Comparison of ENCODE assay signal across 8 cellular contexts in the genomic region with DNA sequence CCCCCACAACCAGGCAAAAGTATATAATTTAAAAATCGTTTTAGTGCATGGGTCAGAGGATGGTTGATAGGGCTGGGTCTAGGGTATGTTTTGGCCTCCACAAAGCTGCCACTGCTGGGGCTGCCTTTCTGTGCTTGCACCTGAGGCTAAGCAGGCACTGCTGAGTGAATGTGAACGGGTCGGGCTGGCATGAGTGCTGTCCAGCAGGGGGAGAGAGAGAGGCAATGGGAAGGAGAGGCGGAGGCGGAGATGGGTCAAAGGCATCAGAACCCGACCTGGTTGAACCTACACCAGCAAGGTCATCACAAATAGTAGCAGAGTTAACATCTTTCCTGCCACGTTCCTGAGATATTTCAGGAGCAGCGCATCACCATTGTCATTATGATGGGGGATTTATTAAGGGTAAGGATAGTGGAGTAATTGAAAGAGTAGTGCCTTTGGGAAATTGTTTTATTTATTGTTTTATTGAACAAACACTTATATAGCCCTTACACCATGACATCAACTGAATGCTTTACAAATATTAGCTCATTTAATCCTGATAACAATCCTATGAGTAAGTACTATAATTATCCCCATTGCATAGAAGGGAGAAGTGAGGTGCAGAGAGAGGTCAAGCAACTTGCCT. TPM values are rescaled to one million over a fixed set of nuclear protein-coding genes. Genes with fewer than 3 reads are reported as not detected.
DNase-seq lines count a peak whose midpoint lies in the region; ATAC-seq, FAIRE-seq and TF ChIP-seq lines count a peak whose summit lies in the region.

No MANE protein-coding gene starts in this region.

- H3K9me3 Mint-ChIP-seq in activated naive CD4-positive, alpha-beta T cell treated with anti-CD3 and anti-CD28 coated beads, Interleukin-2, amount 10 ng/mL, durations not matched to agents 7 days and 5 days: no peaks in the 10 kb centered on the region

- intact Hi-C loops in psoas muscle (cut with DNase I): no loop called here

- CTCF ChIA-PET in activated naive CD4-positive, alpha-beta T cell treated with anti-CD3 and anti-CD28 coated beads, Interleukin-2, amount 10 ng/mL, durations not matched to agents 7 days and 5 days (lab: Charles Lee): interaction anchor here (1.5 kb wide), 1 partner anchor 15 kb away, joined by 3 read pairs; no protein-coding TSS in a partner anchor

- no peaks in the 10 kb centered on the region for H3K4me1 Mint-ChIP-seq in activated naive CD4-positive, alpha-beta T cell treated with anti-CD3 and anti-CD28 coated beads, Interleukin-2, amount 10 ng/mL, durations not matched to agents 7 days and 5 days

- H3K4me2 ChIP-seq in BLaER1: peak overlapping the region; percentile 25; the same call in 1 of the 2 replicates

- DNase-seq in GM12892 (ENCODE audit: insufficient read length): no peak
- DNase-seq in NCI-H1930 (lab: John Stamatoyannopoulos, UW): peak; percentile 35 to 50
- peak; percentile 42 for DNase-seq in bronchial epithelial cell (ENCODE audit: low read depth)
- DNase-seq in retina: peak; percentile 41
- DNase-seq in psoas muscle: no peak
- no peak for DNase-seq in activated naive CD4-positive, alpha-beta T cell treated with anti-CD3 and anti-CD28 coated beads, Interleukin-2, amount 10 ng/mL, durations not matched to agents 7 days and 5 days

- H3K4me3 Mint-ChIP-seq in activated naive CD4-positive, alpha-beta T cell treated with anti-CD3 and anti-CD28 coated beads, Interleukin-2, amount 10 ng/mL, durations not matched to agents 7 days and 5 days: no peak overlapping the region

- ATAC-seq in psoas muscle (no peak), GM21717 (IDR thresholded peaks at IDR 0.05; ENCODE audit: unreplicated experiment) (no peak)

- H3K27ac Mint-ChIP-seq in activated naive CD4-positive, alpha-beta T cell treated with anti-CD3 and anti-CD28 coated beads, Interleukin-2, amount 10 ng/mL, durations not matched to agents 7 days and 5 days: no peak overlapping the region

- TF ChIP-seq CTCF in bronchial epithelial cell (IDR thresholded peaks at IDR 0.05; ENCODE audit: insufficient read depth, low read length, severe bottlenecking) (peak; percentile 96), psoas muscle (IDR thresholded peaks at IDR 0.05) (no peak)

- no peak overlapping the region for H3K4me3 ChIP-seq in BLaER1
- no peak overlapping the region for H3K4me3 ChIP-seq in bronchial epithelial cell (ENCODE audit: low read depth, low read length)
- no peak overlapping the region for H3K4me3 ChIP-seq in psoas muscle

- H4K20me1 ChIP-seq in BLaER1: no peaks in the 10 kb centered on the region; the same call in 1 of the 2 replicates

- 10 to 16% (median 11%) methylated on average over 8 of the region's 8 CpGs for WGBS in psoas muscle, 3 donors

- H3K9ac ChIP-seq in BLaER1: no peak overlapping the region

- no peak overlapping the region for H3K27ac ChIP-seq in BLaER1
- no peak overlapping the region for H3K27ac ChIP-seq in psoas muscle

- H3K36me3 Mint-ChIP-seq in activated naive CD4-positive, alpha-beta T cell treated with anti-CD3 and anti-CD28 coated beads, Interleukin-2, amount 10 ng/mL, durations not matched to agents 7 days and 5 days: no peaks in the 10 kb centered on the region

- H3K27me3 Mint-ChIP-seq in activated naive CD4-positive, alpha-beta T cell treated with anti-CD3 and anti-CD28 coated beads, Interleukin-2, amount 10 ng/mL, durations not matched to agents 7 days and 5 days: no peaks in the 10 kb centered on the region

- H3K36me3 ChIP-seq in BLaER1: no peaks in the 10 kb centered on the region
- no peaks in the 10 kb centered on the region for H3K36me3 ChIP-seq in bronchial epithelial cell (ENCODE audit: control insufficient read depth, insufficient read depth, low read length)
- H3K36me3 ChIP-seq in psoas muscle (ENCODE audit: insufficient read depth in 1 of 2, low read depth in 1 of 2): no peaks in the 10 kb centered on the region

- H3K27me3 ChIP-seq in BLaER1 (no peaks in the 10 kb centered on the region), bronchial epithelial cell (ENCODE audit: control insufficient read depth, insufficient read depth, low read length) (peaks cover 4% of the 10 kb centered on the region), psoas muscle (ENCODE audit: insufficient read depth in 3 of 3, low read length in 2 of 3) (peaks cover 0 to 24% (median 8%) of the 10 kb centered on the region in 3 donors)

- peaks cover 9% of the 10 kb centered on the region for H3K4me1 ChIP-seq in BLaER1
- H3K4me1 ChIP-seq in psoas muscle: no peaks in the 10 kb centered on the region

- TF ChIP-seq POLR2A in GM12892 (IDR thresholded peaks at IDR 0.05; ENCODE audit: low read depth, low read length): no peak

- no peaks in the 10 kb centered on the region for H3K9me3 ChIP-seq in BLaER1
- H3K9me3 ChIP-seq in psoas muscle: no peaks in the 10 kb centered on the region

- FAIRE-seq in GM12892 (lab: Jason Lieb, UNC): peak; percentile 30
- FAIRE-seq in bronchial epithelial cell (lab: Jason Lieb, UNC): no peak

RNA-seq across cellular contexts. Expression of a gene that starts 5.8 kb away (rescaled TPM):
- 0.68 TPM for polyA plus RNA-seq in GM12892 (2012; ENCODE audit: missing spikeins)
- total RNA-seq in bronchial epithelial cell (under 0.01 TPM in 1 of 2 replicates, not detected in the other), psoas muscle (under 1 TPM; 0.06 to 0.74 (median 0.33) TPM)
- polyA plus RNA-seq in psoas muscle: under 1 TPM; 0.06 to 0.20 (median 0.10) TPM

Comparison
In these comparisons a context has a peak if more than half of its experiments do, and no peak if none do; other contexts are left out.
1. DNase-seq: peak in NCI-H1930 (2 of 2), bronchial epithelial cell (single experiment) and retina (single experiment); none in GM12892 (single experiment), psoas muscle (0 of 2) and activated naive CD4-positive, alpha-beta T cell treated with anti-CD3 and anti-CD28 coated beads, Interleukin-2, amount 10 ng/mL, durations not matched to agents 7 days and 5 days (single experiment).